In genomic region chr15:81380668-81381067, GRCh38 we compare ENCODE assay signal across 1 cellular context.
TF ChIP-seq lines count a peak whose summit lies in the region.

No MANE protein-coding gene starts in this region.

TF ChIP-seq in IMR-90, 13 proteins besides CTCF, POLR2A, EP300 and RAD21:
- TF ChIP-seq FOS (IDR thresholded peaks at IDR 0.05; ENCODE audit: low read depth, low read length) (no peak), MXI1 (IDR thresholded peaks at IDR 0.05; ENCODE audit: borderline replicate concordance, low read depth, low read length) (no peak), MAFK (IDR thresholded peaks at IDR 0.05; ENCODE audit: low read depth, low read length) (no peak)
- TF ChIP-seq, protein P1, sequence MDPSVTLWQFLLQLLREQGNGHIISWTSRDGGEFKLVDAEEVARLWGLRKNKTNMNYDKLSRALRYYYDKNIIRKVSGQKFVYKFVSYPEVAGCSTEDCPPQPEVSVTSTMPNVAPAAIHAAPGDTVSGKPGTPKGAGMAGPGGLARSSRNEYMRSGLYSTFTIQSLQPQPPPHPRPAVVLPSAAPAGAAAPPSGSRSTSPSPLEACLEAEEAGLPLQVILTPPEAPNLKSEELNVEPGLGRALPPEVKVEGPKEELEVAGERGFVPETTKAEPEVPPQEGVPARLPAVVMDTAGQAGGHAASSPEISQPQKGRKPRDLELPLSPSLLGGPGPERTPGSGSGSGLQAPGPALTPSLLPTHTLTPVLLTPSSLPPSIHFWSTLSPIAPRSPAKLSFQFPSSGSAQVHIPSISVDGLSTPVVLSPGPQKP (IDR thresholded peaks at IDR 0.05; ENCODE audit: borderline replicate concordance, low read depth, low read length): no peak
- TF ChIP-seq, protein P2, sequence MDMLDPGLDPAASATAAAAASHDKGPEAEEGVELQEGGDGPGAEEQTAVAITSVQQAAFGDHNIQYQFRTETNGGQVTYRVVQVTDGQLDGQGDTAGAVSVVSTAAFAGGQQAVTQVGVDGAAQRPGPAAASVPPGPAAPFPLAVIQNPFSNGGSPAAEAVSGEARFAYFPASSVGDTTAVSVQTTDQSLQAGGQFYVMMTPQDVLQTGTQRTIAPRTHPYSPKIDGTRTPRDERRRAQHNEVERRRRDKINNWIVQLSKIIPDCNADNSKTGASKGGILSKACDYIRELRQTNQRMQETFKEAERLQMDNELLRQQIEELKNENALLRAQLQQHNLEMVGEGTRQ (IDR thresholded peaks at IDR 0.05; ENCODE audit: low read depth, low read length): no peak
TF ChIP-seq in IMR-90: peak in this region for 0.
